In genomic region chr11:10303558-10304363, GRCh38 we compare ENCODE assay signal across 8 cellular contexts. TPM values are rescaled to one million over a fixed set of nuclear protein-coding genes. Genes with fewer than 3 reads are reported as not detected.
DNase-seq lines count a peak whose midpoint lies in the region; ATAC-seq and TF ChIP-seq lines count a peak whose summit lies in the region.

No MANE protein-coding gene starts in this region.

- peaks cover 41% of the 10 kb centered on the region for H3K27me3 Mint-ChIP-seq in activated CD4-positive, alpha-beta T cell treated with anti-CD3 and anti-CD28 coated beads for 36 hours

- peak overlapping the region; percentile 79 for H3K4me3 ChIP-seq in parathyroid adenoma (ENCODE audit: low read depth, low read length)

- peak overlapping the region; percentile 58 for H3K9ac ChIP-seq in parathyroid adenoma

- DNase-seq in activated CD4-positive, alpha-beta T cell treated with anti-CD3 and anti-CD28 coated beads for 36 hours: peak; percentile 53
- DNase-seq in activated CD4-positive, alpha-beta T cell treated with anti-CD3 and anti-CD28 coated beads, Interleukin-2, amount 50 U/mL, for 4 hours: no peak
- DNase-seq in NCI-H69 (lab: John Stamatoyannopoulos, UW) (peak; percentile 66), activated gamma-delta T cell treated with Interleukin-2 at 50 U/mL for 16 hours (peak; percentile 23), Right ventricle myocardium superior (peak; percentile 57), putamen (ENCODE audit: low spot score) (no peak)

- peaks cover 40% of the 10 kb centered on the region for H3K4me1 Mint-ChIP-seq in activated CD4-positive, alpha-beta T cell treated with anti-CD3 and anti-CD28 coated beads for 36 hours

- H3K4me3 Mint-ChIP-seq in activated CD4-positive, alpha-beta T cell treated with anti-CD3 and anti-CD28 coated beads for 36 hours: peak overlapping the region; percentile 77

- peak overlapping the region; percentile 76 for H2AFZ ChIP-seq in parathyroid adenoma

- H3K4me1 ChIP-seq in parathyroid adenoma: peaks cover 5% of the 10 kb centered on the region

- intact Hi-C loops in activated CD4-positive, alpha-beta T cell treated with anti-CD3 and anti-CD28 coated beads for 36 hours (cut with DNase I, micrococcal nuclease): loop anchor here (1.0 to 10.0 kb wide), 5 partner anchors 9 to 1619 kb away; partner anchors contain the start of genes DENND5A (in 1 of the 2), IPO7 (in 1 of the 2), RPL27A (in 1 of the 2) and SBF2 (in 1 of the 2)
- intact Hi-C loops in Right ventricle myocardium superior (cut with DNase I): loop anchor here (10.0 kb wide), 1 partner anchor 329 kb away; no protein-coding TSS in a partner anchor

- CTCF ChIA-PET in activated CD4-positive, alpha-beta T cell treated with anti-CD3 and anti-CD28 coated beads for 36 hours (lab: Charles Lee): interaction anchor here (0.6 to 1.7 kb wide), 18 partner anchors 8 to 730 kb away, joined by 3 to 10 read pairs (median 4); partner anchors contain the start of gene WEE1

- H3K27ac Mint-ChIP-seq in activated CD4-positive, alpha-beta T cell treated with anti-CD3 and anti-CD28 coated beads for 36 hours: peak overlapping the region; percentile 64

- H3K9me3 Mint-ChIP-seq in activated CD4-positive, alpha-beta T cell treated with anti-CD3 and anti-CD28 coated beads for 36 hours (ENCODE audit: low read depth): no peaks in the 10 kb centered on the region

- peak overlapping the region; percentile 99 for H3K27ac ChIP-seq in parathyroid adenoma

- no peak for ATAC-seq in activated CD4-positive, alpha-beta T cell treated with anti-CD3 and anti-CD28 coated beads for 36 hours
- ATAC-seq in Right ventricle myocardium superior (ENCODE audit: poor library complexity): no peak
- no peak for ATAC-seq in GM21576 (IDR thresholded peaks at IDR 0.05; ENCODE audit: unreplicated experiment)

- no peaks in the 10 kb centered on the region for H3K9me3 ChIP-seq in parathyroid adenoma (ENCODE audit: control insufficient read depth, low read length)

- POLR2A ChIA-PET in activated CD4-positive, alpha-beta T cell treated with anti-CD3 and anti-CD28 coated beads for 36 hours (lab: Charles Lee): no interaction called here

- no peaks in the 10 kb centered on the region for H3K27me3 ChIP-seq in parathyroid adenoma (ENCODE audit: control insufficient read depth, insufficient read depth, low read length)

- no peaks in the 10 kb centered on the region for H3K36me3 ChIP-seq in parathyroid adenoma (ENCODE audit: control insufficient read depth, insufficient read depth, low read length)

- TF ChIP-seq CTCF in parathyroid adenoma (IDR thresholded peaks at IDR 0.05): no peak

- H3K4me2 ChIP-seq in parathyroid adenoma (ENCODE audit: low read length): peak overlapping the region; percentile 94

- no peaks in the 10 kb centered on the region for H3K79me2 ChIP-seq in parathyroid adenoma

- H3K36me3 Mint-ChIP-seq in activated CD4-positive, alpha-beta T cell treated with anti-CD3 and anti-CD28 coated beads for 36 hours (ENCODE audit: low read depth): peaks cover 16% of the 10 kb centered on the region

RNA-seq across cellular contexts. Expression of gene ADM, which starts 1.1 kb away (rescaled TPM):
- 10 to 100 TPM; 11.7 to 14.4 TPM for total RNA-seq in activated CD4-positive, alpha-beta T cell treated with anti-CD3 and anti-CD28 coated beads for 36 hours
- total RNA-seq in Right ventricle myocardium superior: 10.3 TPM

RNA-seq across cellular contexts. Expression of gene SBF2, which starts 9.7 kb away (rescaled TPM):
- total RNA-seq in activated CD4-positive, alpha-beta T cell treated with anti-CD3 and anti-CD28 coated beads for 36 hours: 1 to 10 TPM; 7.1 to 8.1 TPM
- total RNA-seq in Right ventricle myocardium superior: 18.3 TPM

Comparison
In these comparisons a context has a peak if more than half of its experiments do, and no peak if none do; other contexts are left out.
1. DNase-seq: peak in activated CD4-positive, alpha-beta T cell treated with anti-CD3 and anti-CD28 coated beads for 36 hours (single experiment), NCI-H69 (single experiment), activated gamma-delta T cell treated with Interleukin-2 at 50 U/mL for 16 hours (single experiment) and Right ventricle myocardium superior (single experiment); none in activated CD4-positive, alpha-beta T cell treated with anti-CD3 and anti-CD28 coated beads, Interleukin-2, amount 50 U/mL, for 4 hours (0 of 2) and putamen (single experiment).